ENCODE assay signal across 7 cellular contexts in the genomic region with DNA sequence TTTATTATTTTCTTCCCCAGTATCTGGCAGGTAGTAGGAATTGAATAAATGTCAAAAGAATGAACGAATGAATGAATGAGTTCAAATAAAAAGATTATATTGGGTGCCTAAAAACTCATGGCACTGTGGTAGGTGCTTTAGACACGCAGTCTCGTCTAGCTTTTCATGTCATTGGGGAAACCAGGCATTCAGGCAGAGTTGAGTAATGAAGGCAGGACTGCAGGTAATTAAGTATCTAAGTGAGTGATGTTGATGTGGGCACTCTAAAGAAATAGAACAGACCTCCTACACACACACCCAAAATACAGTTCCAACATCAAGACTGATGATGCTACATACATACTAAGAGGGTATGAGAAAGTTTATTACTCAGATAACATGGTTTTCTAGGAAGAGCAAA.
"Had no signal": no experiment of that assay in that cellular context is flagged by ENCODE, and none has a peak within 500 bp of the region (broad histone marks: within the 10 kb centered on the region; RNA-seq: fewer than 3 reads in every experiment).

No MANE protein-coding gene starts in this region.

- ATAC-seq: GM23338, HCT116, HepG2 had no signal

- H3K4me3 ChIP-seq: GM23338, HAP-1 had no signal

- H3K27ac Mint-ChIP-seq: GM23338, HFFc6, IgD-negative memory B cell had no signal

- H2AFZ ChIP-seq: GM23338 had no signal

- H3K4me1 Mint-ChIP-seq: GM23338, IgD-negative memory B cell had no signal

- H3K9me3 Mint-ChIP-seq: IgD-negative memory B cell had no signal

- H3K36me3 ChIP-seq: HAP-1 had no signal

- H3K4me1 ChIP-seq: HAP-1 had no signal

- H3K9me3 ChIP-seq: HAP-1 had no signal

- H3K4me3 Mint-ChIP-seq: GM23338, HFFc6, IgD-negative memory B cell had no signal

- DNase-seq: HFFc6 had no signal

- H3K4me2 ChIP-seq: GM23338 had no signal

- H3K27ac ChIP-seq: HL-60 had no signal

- H3K36me3 Mint-ChIP-seq: IgD-negative memory B cell had no signal

- FAIRE-seq: HepG2 had no signal
